Comparison of ENCODE assay signal across 11 cellular contexts in the genomic region with DNA sequence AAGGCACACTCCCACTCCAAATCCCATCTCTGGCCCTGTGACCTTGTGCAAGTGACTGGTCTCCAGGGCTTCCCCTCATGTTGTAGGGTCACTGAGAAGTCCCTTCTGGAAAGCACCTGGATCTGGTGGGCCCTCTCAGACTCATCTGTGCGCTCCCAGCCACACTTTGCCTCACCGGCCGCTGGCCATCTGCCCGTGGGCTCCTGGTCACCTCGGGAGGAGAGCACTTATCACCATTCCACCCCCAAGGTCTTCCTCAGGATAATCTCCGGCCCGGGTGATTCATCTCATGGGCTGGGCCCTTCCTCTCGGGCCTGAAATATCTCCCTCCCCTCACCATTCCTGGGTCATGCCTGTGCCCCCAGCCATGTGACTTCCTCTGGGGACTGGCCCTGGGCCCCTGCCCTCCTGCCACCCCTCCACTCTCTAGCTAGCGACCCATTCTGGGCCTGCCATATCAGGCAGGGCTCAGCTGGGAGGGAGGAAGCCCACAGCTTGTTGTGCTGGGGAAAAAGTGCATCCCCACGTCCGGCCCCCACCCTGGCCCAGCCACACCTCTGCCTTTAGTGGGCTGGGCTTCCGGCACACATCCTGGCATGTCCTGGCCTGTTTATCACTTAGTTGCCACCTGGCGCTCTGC. TPM values are rescaled to one million over a fixed set of nuclear protein-coding genes. Genes with fewer than 3 reads are reported as not detected.
DNase-seq lines count a peak whose midpoint lies in the region; ATAC-seq and TF ChIP-seq lines count a peak whose summit lies in the region.
"Had no signal": no experiment of that assay in that cellular context is flagged by ENCODE, and none has a peak within 500 bp of the region (broad histone marks: within the 10 kb centered on the region; RNA-seq: fewer than 3 reads in every experiment).

No MANE protein-coding gene starts in this region.

- peaks cover 0 to 19% (median 0%) of the 10 kb centered on the region in 4 donors for H3K27me3 ChIP-seq in esophagus muscularis mucosa

- peak; percentile 37 for ATAC-seq in activated CD8-positive, alpha-beta memory T cell treated with anti-CD3 and anti-CD28 coated beads, Interleukin-2, amount 10 ng/mL, durations not matched to agents 7 days and 5 days
- ATAC-seq in GM19328 (IDR thresholded peaks at IDR 0.05; ENCODE audit: unreplicated experiment): no peak
- no peak for ATAC-seq in HG02571 (IDR thresholded peaks at IDR 0.05; ENCODE audit: unreplicated experiment)
- ATAC-seq: left colon had no signal

- peaks cover 3% of the 10 kb centered on the region for H3K27me3 Mint-ChIP-seq in activated CD8-positive, alpha-beta memory T cell treated with anti-CD3 and anti-CD28 coated beads, Interleukin-2, amount 10 ng/mL, durations not matched to agents 7 days and 5 days

- H3K9me3 ChIP-seq in HEK293 (ENCODE audit: control insufficient read depth, insufficient read depth, low read depth, low read length): no peaks in the 10 kb centered on the region
- no peaks in the 10 kb centered on the region for H3K9me3 ChIP-seq in esophagus muscularis mucosa

- no peaks in the 10 kb centered on the region for H3K36me3 Mint-ChIP-seq in activated CD8-positive, alpha-beta memory T cell treated with anti-CD3 and anti-CD28 coated beads, Interleukin-2, amount 10 ng/mL, durations not matched to agents 7 days and 5 days

- CTCF ChIA-PET in HEK293 (lab: Yijun Ruan, JAX): interaction anchor here (0.6 to 16.8 kb wide), 4 partner anchors 10 to 576 kb away, joined by 3 to 589 read pairs (median 6); a partner anchor contains a TSS
- CTCF ChIA-PET in activated CD8-positive, alpha-beta memory T cell treated with anti-CD3 and anti-CD28 coated beads, Interleukin-2, amount 10 ng/mL, durations not matched to agents 7 days and 5 days (lab: Charles Lee): interaction anchor here (0.6 to 14.5 kb wide), 5 partner anchors 10 to 411 kb away, joined by 3 to 205 read pairs (median 3); a partner anchor contains a TSS

- no peak overlapping the region for H3K4me3 Mint-ChIP-seq in activated CD8-positive, alpha-beta memory T cell treated with anti-CD3 and anti-CD28 coated beads, Interleukin-2, amount 10 ng/mL, durations not matched to agents 7 days and 5 days

- no peak overlapping the region for H3K4me3 ChIP-seq in HEK293 (ENCODE audit: low read depth, low read length)
- H3K4me3 ChIP-seq in esophagus muscularis mucosa: no peak overlapping the region
- H3K4me3 ChIP-seq: skin epidermis had no signal

- peaks cover 24% of the 10 kb centered on the region for H3K4me1 Mint-ChIP-seq in activated CD8-positive, alpha-beta memory T cell treated with anti-CD3 and anti-CD28 coated beads, Interleukin-2, amount 10 ng/mL, durations not matched to agents 7 days and 5 days

- DNase-seq in A172 (ENCODE audit: low spot score) (peak; percentile 55), esophagus muscularis mucosa (ENCODE audit: extremely low spot score) (peak; percentile 89), anterior cingulate cortex (lab: John Stamatoyannopoulos, UW) (no peak), RKO (ENCODE audit: low spot score) (no peak)
- DNase-seq in activated CD8-positive, alpha-beta memory T cell treated with anti-CD3 and anti-CD28 coated beads, Interleukin-2, amount 10 ng/mL, durations not matched to agents 7 days and 5 days: peak; percentile 78
- DNase-seq: substantia nigra had no signal

- TF ChIP-seq POLR2A in esophagus muscularis mucosa (IDR thresholded peaks at IDR 0.05; ENCODE audit: low read depth): no peak

- POLR2A ChIA-PET in HEK293 (lab: Yijun Ruan, JAX): no interaction called here

- no peak for TF ChIP-seq EP300 in esophagus muscularis mucosa (IDR thresholded peaks at IDR 0.05)

- no peaks in the 10 kb centered on the region for H3K9me3 Mint-ChIP-seq in activated CD8-positive, alpha-beta memory T cell treated with anti-CD3 and anti-CD28 coated beads, Interleukin-2, amount 10 ng/mL, durations not matched to agents 7 days and 5 days (ENCODE audit: low read depth)

- H3K27ac Mint-ChIP-seq in activated CD8-positive, alpha-beta memory T cell treated with anti-CD3 and anti-CD28 coated beads, Interleukin-2, amount 10 ng/mL, durations not matched to agents 7 days and 5 days: peak overlapping the region; percentile 85

- H3K36me3 ChIP-seq in HEK293 (ENCODE audit: control insufficient read depth in 2 of 2, insufficient read depth in 1 of 2, low read length in 2 of 2) (no peaks in the 10 kb centered on the region), esophagus muscularis mucosa (no peaks in the 10 kb centered on the region)

- H3K4me1 ChIP-seq in HEK293 (ENCODE audit: control insufficient read depth, insufficient read depth, low read length): no peaks in the 10 kb centered on the region
- H3K4me1 ChIP-seq in esophagus muscularis mucosa: peaks cover 0 to 7% (median 6%) of the 10 kb centered on the region in 4 donors

- H3K27ac ChIP-seq in HEK293 (ENCODE audit: extremely low read depth, low read depth, low read length): no peak overlapping the region
- H3K27ac ChIP-seq in esophagus muscularis mucosa (replicated peaks in 1 of 4): peak overlapping the region in 1 of 4 donors; percentile 10

- 51% methylated on average over 8 of the region's 13 CpGs for WGBS in esophagus muscularis mucosa

- intact Hi-C loops in esophagus muscularis mucosa (cut with DNase I): loop anchor here (10.0 kb wide), 1 partner anchor 284 kb away; a partner anchor contains a TSS

- TF ChIP-seq CTCF in HEK293 (tag by site-specific recombination; IDR thresholded peaks at IDR 0.05) (no peak), esophagus muscularis mucosa (IDR thresholded peaks at IDR 0.05) (no peak)

TF ChIP-seq in HEK293, 187 proteins besides CTCF, POLR2A, EP300 and RAD21:
- TF ChIP-seq KLF9 (tag by site-specific recombination; IDR thresholded peaks at IDR 0.05; ENCODE audit: low read depth): no peak
- 0 out of 2 replicates have a peak, but pooled peaks have one; percentile 17 for TF ChIP-seq SP3 (tag by site-specific recombination; IDR thresholded peaks at IDR 0.05)

RNA-seq across cellular contexts. Expression of a gene that starts 10.6 kb away (rescaled TPM):
- total RNA-seq in A172 (2014; rRNA removed; shearing (Covaris generic)): not detected in 2 replicates
- total RNA-seq in activated CD8-positive, alpha-beta memory T cell treated with anti-CD3 and anti-CD28 coated beads, Interleukin-2, amount 10 ng/mL, durations not matched to agents 7 days and 5 days: not detected
- not detected for total RNA-seq in esophagus muscularis mucosa
- total RNA-seq: left colon had no signal

Comparison
In these comparisons a context has a peak if more than half of its experiments do, and no peak if none do; other contexts are left out.
1. DNase-seq: peak in A172 (single experiment), activated CD8-positive, alpha-beta memory T cell treated with anti-CD3 and anti-CD28 coated beads, Interleukin-2, amount 10 ng/mL, durations not matched to agents 7 days and 5 days (single experiment) and esophagus muscularis mucosa (single experiment); none in anterior cingulate cortex (0 of 58) and RKO (single experiment).